1 cellular context compared by ENCODE assay signal in genomic region chr9:12774861-12775367, GRCh38.
TF ChIP-seq lines count a peak whose summit lies in the region.

Gene LURAP1L, plus strand, starts transcription at chr9:12775020. Its CDS starts 696 bp downstream, at chr9:12775716.

TF ChIP-seq in A549, 52 proteins besides CTCF, POLR2A, EP300 and RAD21 (continued from another document):
- TF ChIP-seq BCL3 (IDR thresholded peaks at IDR 0.05) (no peak), HOXB5 (CRISPR knock-in tag; IDR thresholded peaks at IDR 0.05) (no peak), RCOR1 (IDR thresholded peaks at IDR 0.05; ENCODE audit: low read depth, low read length) (no peak), HEYL (CRISPR knock-in tag; IDR thresholded peaks at IDR 0.05) (no peak), NFE2L2 (conservative IDR thresholded peaks at IDR 0.05; ENCODE audit: low read length) (no peak)
